ENCODE assay signal across 31 cellular contexts in genomic region chr9:15328946-15329345, GRCh38.
"Had no signal": no experiment of that assay in that cellular context is flagged by ENCODE, and none has a peak within 500 bp of the region (broad histone marks: within the 10 kb centered on the region; RNA-seq: fewer than 3 reads in every experiment).

No MANE protein-coding gene starts in this region.

- H3K79me2 ChIP-seq: parathyroid adenoma had no signal

- H3K9me3 Mint-ChIP-seq: natural killer cell had no signal

- H3K9ac ChIP-seq: neural progenitor cell, parathyroid adenoma had no signal

- H3K36me3 Mint-ChIP-seq: neural progenitor cell; stimulated activated memory B cell treated with anti-CD40 and anti-IgM and Interleukin-4, amounts not matched to agents 10 μg/mL and 1 μg/mL and 100 μg/mL, for 72 hours had no signal

- H3K9me3 ChIP-seq: ovary, psoas muscle, suprapubic skin, testis, tibial artery, upper lobe of right lung, uterus had no signal

- H3K4me2 ChIP-seq: neural progenitor cell, smooth muscle cell had no signal

- H3K27ac ChIP-seq: neural progenitor cell, ovary, parathyroid adenoma, psoas muscle, skin epidermis, spleen, suprapubic skin, testis, tibial artery, transverse colon, upper lobe of right lung, uterus had no signal

- H3K36me3 ChIP-seq: neural progenitor cell, ovary, spleen, suprapubic skin, tibial artery, transverse colon, upper lobe of right lung, uterus had no signal

- H3K4me3 Mint-ChIP-seq: naive thymus-derived CD4-positive, alpha-beta T cell; natural killer cell; nephron; neural progenitor cell; stimulated activated memory B cell treated with anti-CD40 and anti-IgM and Interleukin-4, amounts not matched to agents 10 μg/mL and 1 μg/mL and 100 μg/mL, for 72 hours; stimulated activated naive CD8-positive, alpha-beta T cell treated with anti-CD3 and anti-CD28 coated beads, Interleukin-15, amount 100 ng/mL, for 72 hours; type B pancreatic cell had no signal

- H3K4me1 ChIP-seq: neural progenitor cell, parathyroid adenoma, psoas muscle, suprapubic skin, testis, tibial artery, uterus had no signal

- H3K4me1 Mint-ChIP-seq: naive thymus-derived CD4-positive, alpha-beta T cell; natural killer cell; nephron; neural progenitor cell; stimulated activated memory B cell treated with anti-CD40 and anti-IgM and Interleukin-4, amounts not matched to agents 10 μg/mL and 1 μg/mL and 100 μg/mL, for 72 hours; stimulated activated naive CD8-positive, alpha-beta T cell treated with anti-CD3 and anti-CD28 coated beads, Interleukin-15, amount 100 ng/mL, for 72 hours had no signal

- H3K4me3 ChIP-seq: neural progenitor cell, ovary, psoas muscle, skin epidermis, smooth muscle cell, spleen, suprapubic skin, testis, tibial artery, transverse colon, upper lobe of right lung, uterus had no signal

- ATAC-seq: psoas muscle; right cardiac atrium; sciatic nerve; stimulated activated memory B cell treated with anti-CD40 and anti-IgM and Interleukin-4, amounts not matched to agents 10 μg/mL and 1 μg/mL and 100 μg/mL, for 72 hours; stimulated activated naive CD8-positive, alpha-beta T cell treated with anti-CD3 and anti-CD28 coated beads, Interleukin-15, amount 100 ng/mL, for 72 hours; stimulated activated naive CD8-positive, alpha-beta T cell treated with anti-CD3 and anti-CD28 coated beads, Interleukin-15, Interleukin-2, amounts not matched to agents 100 U/mL and 50 U/mL, for 24 hours; upper lobe of right lung had no signal

- H3K27me3 ChIP-seq: neural progenitor cell, ovary, spleen, suprapubic skin, testis, tibial artery, transverse colon, upper lobe of right lung, uterus had no signal

- H3K27ac Mint-ChIP-seq: naive thymus-derived CD4-positive, alpha-beta T cell; natural killer cell; nephron; neural progenitor cell; progenitor cell of endocrine pancreas; stimulated activated memory B cell treated with anti-CD40 and anti-IgM and Interleukin-4, amounts not matched to agents 10 μg/mL and 1 μg/mL and 100 μg/mL, for 72 hours; stimulated activated naive CD8-positive, alpha-beta T cell treated with anti-CD3 and anti-CD28 coated beads, Interleukin-15, amount 100 ng/mL, for 72 hours; type B pancreatic cell had no signal

- DNase-seq: naive thymus-derived CD4-positive, alpha-beta T cell; natural killer cell; occipital lobe; ovary; posterior cingulate gyrus; psoas muscle; right cardiac atrium; spleen; stimulated activated CD4-positive, alpha-beta T cell treated with anti-CD3 and anti-CD28 coated beads, Interleukin-12 subunit alpha, Interleukin-12 subunit beta, amount 100 ng/mL, for 4 hours; stimulated activated CD4-positive, alpha-beta T cell treated with anti-CD3 and anti-CD28 coated beads, Interleukin-4, amount 100 ng/mL, for 1 hour; stimulated activated CD4-positive, alpha-beta T cell treated with anti-CD3 and anti-CD28 coated beads, Interleukin-4, amount 100 ng/mL, for 4 hours; stimulated activated CD8-positive, alpha-beta memory T cell treated with anti-CD3 and anti-CD28 coated beads, Interleukin-4, amount 100 ng/mL, for 48 hours; stimulated activated naive CD4-positive, alpha-beta T cell; stimulated activated naive CD8-positive, alpha-beta T cell treated with anti-CD3 and anti-CD28 coated beads, Interleukin-15, amount 100 ng/mL, for 72 hours; stimulated activated naive CD8-positive, alpha-beta T cell treated with anti-CD3 and anti-CD28 coated beads, Interleukin-15, Interleukin-2, amounts not matched to agents 100 U/mL and 50 U/mL, for 24 hours; substantia nigra; tibial artery; transverse colon; upper lobe of right lung; uterus had no signal

- H2AFZ ChIP-seq: neural progenitor cell, parathyroid adenoma had no signal

- H3K27me3 Mint-ChIP-seq: progenitor cell of endocrine pancreas; stimulated activated naive CD8-positive, alpha-beta T cell treated with anti-CD3 and anti-CD28 coated beads, Interleukin-15, amount 100 ng/mL, for 72 hours had no signal
